In genomic region chr12:108649668-108650067, GRCh38 we compare ENCODE assay signal across 1 cellular context.
A peak's percentile ranks its signal among the peaks of the same experiment; 100 is the strongest.
TF ChIP-seq lines count a peak whose summit lies in the region.

No MANE protein-coding gene starts in this region.

TF ChIP-seq in IMR-90, 13 proteins besides CTCF, POLR2A, EP300 and RAD21:
- TF ChIP-seq MXI1 (IDR thresholded peaks at IDR 0.05; ENCODE audit: borderline replicate concordance, low read depth, low read length) = 0 out of 2 replicates have a peak, but pooled peaks have one; percentile 24
- no peak for TF ChIP-seq USF2 (IDR thresholded peaks at IDR 0.05; ENCODE audit: low read depth, low read length)
- no peak for TF ChIP-seq CHD1 (IDR thresholded peaks at IDR 0.05; ENCODE audit: low read depth, low read length)
- TF ChIP-seq NFE2L2 (IDR thresholded peaks at IDR 0.05; ENCODE audit: low read depth, low read length) = no peak
- TF ChIP-seq MAFK (IDR thresholded peaks at IDR 0.05; ENCODE audit: low read depth, low read length) = no peak
- peak; percentile 26 for TF ChIP-seq RCOR1 (IDR thresholded peaks at IDR 0.05; ENCODE audit: insufficient replicate concordance, low read length)
- TF ChIP-seq BHLHE40 (IDR thresholded peaks at IDR 0.05; ENCODE audit: low read depth, low read length) = peak; percentile 39; the same call in 1 of the 2 replicates
